In the genomic region with DNA sequence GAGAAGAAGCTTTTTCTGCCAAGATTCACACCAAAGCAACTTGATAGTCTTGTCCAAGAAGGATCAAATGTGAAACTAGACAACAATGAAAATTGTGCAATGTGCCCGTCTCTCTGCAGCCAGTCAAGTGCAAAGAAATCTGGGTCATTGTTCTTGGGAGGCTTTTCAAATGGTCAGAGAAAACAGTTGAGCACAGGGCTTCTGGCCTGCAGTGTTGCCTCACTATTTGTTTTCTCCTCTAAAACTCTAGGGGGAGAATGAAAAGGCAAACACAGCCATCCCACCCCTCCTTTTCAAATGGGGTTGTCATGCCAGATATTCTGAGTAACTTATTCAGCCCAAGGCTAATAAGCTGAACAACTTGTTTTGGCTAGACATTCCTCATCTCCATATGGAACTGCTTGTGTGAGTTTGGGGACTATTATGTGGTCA, we compare ENCODE assay signal across 12 cellular contexts.
DNase-seq lines count a peak whose midpoint lies in the region; ATAC-seq and TF ChIP-seq lines count a peak whose summit lies in the region.
"Had no signal": no experiment of that assay in that cellular context is flagged by ENCODE, and none has a peak within 500 bp of the region (broad histone marks: within the 10 kb centered on the region; RNA-seq: fewer than 3 reads in every experiment).

No MANE protein-coding gene starts in this region.

- H3K36me3 Mint-ChIP-seq in activated CD8-positive, alpha-beta T cell treated with anti-CD3 and anti-CD28 coated beads for 36 hours (ENCODE audit: low read depth), result no peaks in the 10 kb centered on the region
- H3K36me3 Mint-ChIP-seq: CD8-positive, alpha-beta memory T cell; stimulated activated memory B cell treated with anti-CD40 and anti-IgM and Interleukin-4, amounts not matched to agents 10 μg/mL and 1 μg/mL and 100 μg/mL, for 72 hours had no signal

- 33% methylated on average over 1 of the region's 1 CpG; no CpG with 5 or more reads in 1 of the 2 donors for WGBS in gastroesophageal sphincter (ENCODE audit: low coverage in 1 of 2), 2 donors
- no CpG with 5 or more reads among the region's 1 CpG for WGBS in neuronal stem cell (ENCODE audit: extremely low coverage in 2 of 2, insufficient read length in 2 of 2, insufficient replicate concordance in 1 of 2), 2 donors

- H3K9me3 Mint-ChIP-seq in activated CD8-positive, alpha-beta T cell treated with anti-CD3 and anti-CD28 coated beads for 36 hours, result peaks cover 1% of the 10 kb centered on the region

- intact Hi-C loops in activated CD8-positive, alpha-beta T cell treated with anti-CD3 and anti-CD28 coated beads for 36 hours (cut with micrococcal nuclease), result no loop called here

- H2BK15ac ChIP-seq in neuronal stem cell (ENCODE audit: low read length), result no peak overlapping the region

- H3K14ac ChIP-seq in neuronal stem cell (ENCODE audit: low read length), result no peak overlapping the region

- H3K4me2 ChIP-seq in neuronal stem cell (ENCODE audit: insufficient read depth, low read length, poor library complexity, severe bottlenecking), result no peak overlapping the region

- peak overlapping the region in 1 of 4 donors; percentile 20 for H3K27ac ChIP-seq in gastroesophageal sphincter
- H3K27ac ChIP-seq in neuronal stem cell (replicated peaks; ENCODE audit: low read length), result no peak overlapping the region

- H3K18ac ChIP-seq in neuronal stem cell (ENCODE audit: low read length), result no peak overlapping the region

- TF ChIP-seq CTCF in gastroesophageal sphincter (IDR thresholded peaks at IDR 0.05), result no peak
- TF ChIP-seq CTCF in activated CD8-positive, alpha-beta T cell treated with anti-CD3 and anti-CD28 coated beads for 36 hours (IDR thresholded peaks at IDR 0.05), result no peak

- no peak overlapping the region for H2BK5ac ChIP-seq in neuronal stem cell (ENCODE audit: low read length)

- DNase-seq in DMS114 treated with DMSO at 0.1 percent for 48 hours (lab: John Stamatoyannopoulos, UW; ENCODE audit: unreplicated experiment) (peak; percentile 95), amniotic epithelial cell (ENCODE audit: low read depth) (peak; percentile 71), neuronal stem cell (ENCODE audit: low spot score) (peak; percentile 21), KG1 (lab: John Stamatoyannopoulos, UW) (no peak), NCI-H2081 (lab: John Stamatoyannopoulos, UW) (no peak)
- DNase-seq in activated CD8-positive, alpha-beta T cell treated with anti-CD3 and anti-CD28 coated beads for 36 hours, result no peak
- no peak for DNase-seq in activated CD4-positive, alpha-beta T cell treated with anti-CD3 and anti-CD28 coated beads, Interleukin-2, amount 50 U/mL, for 48 hours
- DNase-seq: CD8-positive, alpha-beta memory T cell; NCI-H1417 had no signal

- H3K9ac ChIP-seq in neuronal stem cell (ENCODE audit: low read depth, low read length, poor library complexity), result no peak overlapping the region

- no peak overlapping the region for H3K4ac ChIP-seq in neuronal stem cell (ENCODE audit: low read length)

- no peaks in the 10 kb centered on the region for H3K79me1 ChIP-seq in neuronal stem cell (ENCODE audit: low read depth, low read length)

- no peaks in the 10 kb centered on the region for H3K4me1 Mint-ChIP-seq in activated CD8-positive, alpha-beta T cell treated with anti-CD3 and anti-CD28 coated beads for 36 hours (ENCODE audit: low read depth)
- H3K4me1 Mint-ChIP-seq: CD8-positive, alpha-beta memory T cell; stimulated activated memory B cell treated with anti-CD40 and anti-IgM and Interleukin-4, amounts not matched to agents 10 μg/mL and 1 μg/mL and 100 μg/mL, for 72 hours had no signal

- H2AFZ ChIP-seq in neuronal stem cell (ENCODE audit: low read length), result peak overlapping the region; percentile 32

- POLR2A ChIA-PET in activated CD8-positive, alpha-beta T cell treated with anti-CD3 and anti-CD28 coated beads for 36 hours (lab: Charles Lee), result no interaction called here

- H3K9me3 ChIP-seq in gastroesophageal sphincter (no peaks in the 10 kb centered on the region), neuronal stem cell (replicated peaks in 1 of 2; ENCODE audit: control insufficient read depth in 2 of 2, insufficient read depth in 1 of 2, low read depth in 1 of 2, low read length in 2 of 2) (no peaks in the 10 kb centered on the region)

- H3K4me1 ChIP-seq in gastroesophageal sphincter, result no peaks in the 10 kb centered on the region
- H3K4me1 ChIP-seq in neuronal stem cell (ENCODE audit: control insufficient read depth in 2 of 2, insufficient read depth in 1 of 2, low read depth in 1 of 2, low read length in 2 of 2), result peaks cover 0 to 2% of the 10 kb centered on the region in 2 donors

- H3K36me3 ChIP-seq in gastroesophageal sphincter (no peaks in the 10 kb centered on the region), neuronal stem cell (replicated peaks in 1 of 2; ENCODE audit: control insufficient read depth in 2 of 2, insufficient read depth in 2 of 2, low read length in 2 of 2) (no peaks in the 10 kb centered on the region)

- no peak overlapping the region for H2AK5ac ChIP-seq in neuronal stem cell (ENCODE audit: low read depth, low read length)

- H4K8ac ChIP-seq in neuronal stem cell (ENCODE audit: low read depth, low read length), result no peak overlapping the region

- H3K4me3 Mint-ChIP-seq in activated CD8-positive, alpha-beta T cell treated with anti-CD3 and anti-CD28 coated beads for 36 hours, result no peak overlapping the region
- H3K4me3 Mint-ChIP-seq: CD8-positive, alpha-beta memory T cell; stimulated activated memory B cell treated with anti-CD40 and anti-IgM and Interleukin-4, amounts not matched to agents 10 μg/mL and 1 μg/mL and 100 μg/mL, for 72 hours had no signal

- H2BK12ac ChIP-seq in neuronal stem cell (ENCODE audit: low read length), result no peak overlapping the region

- no peak overlapping the region for H2BK120ac ChIP-seq in neuronal stem cell (ENCODE audit: low read depth, low read length)

- H3K4me3 ChIP-seq in gastroesophageal sphincter, result no peak overlapping the region
- no peak overlapping the region for H3K4me3 ChIP-seq in neuronal stem cell (ENCODE audit: low read length in 2 of 2)
- H3K4me3 ChIP-seq: GM12878 had no signal

- CTCF ChIA-PET in activated CD8-positive, alpha-beta T cell treated with anti-CD3 and anti-CD28 coated beads for 36 hours (lab: Charles Lee), result no interaction called here

- H3K27me3 ChIP-seq in gastroesophageal sphincter (no peaks in the 10 kb centered on the region), neuronal stem cell (ENCODE audit: control insufficient read depth in 3 of 3, insufficient read depth in 3 of 3, low read depth in 1 of 3, low read length in 3 of 3) (no peaks in the 10 kb centered on the region)

- no peak for TF ChIP-seq EP300 in gastroesophageal sphincter (IDR thresholded peaks at IDR 0.05)

- no peak overlapping the region for H3K23ac ChIP-seq in neuronal stem cell (ENCODE audit: low read depth, low read length, poor library complexity)

- peak; percentile 82 for ATAC-seq in gastroesophageal sphincter
- ATAC-seq in activated CD8-positive, alpha-beta T cell treated with anti-CD3 and anti-CD28 coated beads for 36 hours, result no peak
- ATAC-seq: GM12878; stimulated activated memory B cell treated with anti-CD40 and anti-IgM and Interleukin-4, amounts not matched to agents 10 μg/mL and 1 μg/mL and 100 μg/mL, for 72 hours had no signal

- H4K91ac ChIP-seq in neuronal stem cell (ENCODE audit: low read depth, low read length, poor library complexity), result no peak overlapping the region

- H3K27ac Mint-ChIP-seq in activated CD8-positive, alpha-beta T cell treated with anti-CD3 and anti-CD28 coated beads for 36 hours, result no peak overlapping the region
- H3K27ac Mint-ChIP-seq: CD8-positive, alpha-beta memory T cell; stimulated activated memory B cell treated with anti-CD40 and anti-IgM and Interleukin-4, amounts not matched to agents 10 μg/mL and 1 μg/mL and 100 μg/mL, for 72 hours had no signal

- TF ChIP-seq POLR2A in gastroesophageal sphincter (IDR thresholded peaks at IDR 0.05), result no peak

- H3K27me3 Mint-ChIP-seq in activated CD8-positive, alpha-beta T cell treated with anti-CD3 and anti-CD28 coated beads for 36 hours, result no peaks in the 10 kb centered on the region
- H3K27me3 Mint-ChIP-seq: CD8-positive, alpha-beta memory T cell; stimulated activated memory B cell treated with anti-CD40 and anti-IgM and Interleukin-4, amounts not matched to agents 10 μg/mL and 1 μg/mL and 100 μg/mL, for 72 hours had no signal

Comparison
In these comparisons a context has a peak if more than half of its experiments do, and no peak if none do; other contexts are left out.
1. DNase-seq: peak in DMS114 treated with DMSO at 0.1 percent for 48 hours (single experiment), amniotic epithelial cell (single experiment) and neuronal stem cell (single experiment); none in KG1 (single experiment), activated CD8-positive, alpha-beta T cell treated with anti-CD3 and anti-CD28 coated beads for 36 hours (single experiment), NCI-H2081 (0 of 2) and activated CD4-positive, alpha-beta T cell treated with anti-CD3 and anti-CD28 coated beads, Interleukin-2, amount 50 U/mL, for 48 hours (0 of 2).